Comparison of ENCODE assay signal across 9 cellular contexts in the genomic region with DNA sequence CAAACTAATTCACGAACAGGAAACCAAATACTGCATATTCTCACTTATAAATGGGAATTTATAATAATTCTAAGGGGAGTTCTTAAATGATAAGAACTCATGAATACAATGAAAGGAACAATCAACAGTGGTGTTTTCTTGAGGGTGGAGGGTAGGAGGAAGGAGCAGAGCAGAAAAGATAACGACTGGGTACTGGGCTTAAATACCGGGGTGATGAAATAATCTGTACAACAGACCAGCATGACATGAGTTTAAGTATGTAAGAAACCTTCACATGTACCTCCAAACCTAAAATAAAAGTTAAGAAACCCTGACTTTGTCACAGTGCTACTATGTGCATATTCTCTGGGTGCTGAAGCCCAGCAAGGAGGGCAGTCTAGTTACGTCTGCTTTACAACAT. TPM values are rescaled to one million over a fixed set of nuclear protein-coding genes. Genes with fewer than 3 reads are reported as not detected.
"Had no signal": no experiment of that assay in that cellular context is flagged by ENCODE, and none has a peak within 500 bp of the region (broad histone marks: within the 10 kb centered on the region; RNA-seq: fewer than 3 reads in every experiment).

No MANE protein-coding gene starts in this region.

- DNase-seq: GDM1, GF-D8 had no signal

- H3K4me3 ChIP-seq: GM12878 had no signal

- ATAC-seq: GM12878 had no signal

- FAIRE-seq: G401.6, GM12878, GM12891, GM12892, GM18507, GM19239 had no signal

RNA-seq across cellular contexts. Expression of a gene that starts 6.6 kb away (rescaled TPM):
- total RNA-seq: G401, GM12878 had no signal
- polyA plus RNA-seq: GM12878 had no signal
